Comparison of ENCODE assay signal across 1 cellular context in genomic region chr12:9864913-9865675, GRCh38.
TF ChIP-seq lines count a peak whose summit lies in the region.

No MANE protein-coding gene starts in this region.

TF ChIP-seq in IMR-90, 13 proteins besides CTCF, POLR2A, EP300 and RAD21:
- no peak for TF ChIP-seq RCOR1 (IDR thresholded peaks at IDR 0.05; ENCODE audit: insufficient replicate concordance, low read length)
- no peak for TF ChIP-seq CHD1 (IDR thresholded peaks at IDR 0.05; ENCODE audit: low read depth, low read length)
- no peak for TF ChIP-seq ELK1 (IDR thresholded peaks at IDR 0.05; ENCODE audit: borderline replicate concordance, low read depth, low read length)
- TF ChIP-seq NFE2L2 (IDR thresholded peaks at IDR 0.05; ENCODE audit: low read depth, low read length) = no peak
